In the genomic region with DNA sequence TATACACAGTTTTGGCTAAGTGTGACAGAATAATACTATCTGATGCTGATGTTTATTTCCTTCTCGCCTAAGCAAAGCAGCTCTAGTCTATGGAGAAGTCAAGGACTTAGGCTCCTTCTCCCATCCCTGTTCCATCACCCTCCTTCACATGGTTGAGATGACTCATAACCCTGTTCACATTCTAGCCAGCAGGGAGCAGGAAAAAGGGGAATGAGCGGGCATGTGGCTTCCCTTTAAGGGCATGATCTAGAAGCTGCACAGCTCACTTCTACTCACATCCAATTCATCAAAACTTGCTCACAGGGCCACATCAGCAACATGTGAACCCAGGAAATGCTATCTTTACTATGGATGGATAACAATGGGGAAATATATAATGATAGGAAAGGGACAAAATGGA, we compare ENCODE assay signal across 8 cellular contexts. TPM values are rescaled to one million over a fixed set of nuclear protein-coding genes. Genes with fewer than 3 reads are reported as not detected.
DNase-seq lines count a peak whose midpoint lies in the region; ATAC-seq and TF ChIP-seq lines count a peak whose summit lies in the region.

No MANE protein-coding gene starts in this region.

- no peaks in the 10 kb centered on the region for H3K36me3 ChIP-seq in CD4-positive, alpha-beta memory T cell (ENCODE audit: insufficient read depth, low read length)
- peaks cover 0 to 3% (median 0%) of the 10 kb centered on the region in 3 donors for H3K36me3 ChIP-seq in esophagus squamous epithelium

- CTCF ChIA-PET in CD4-positive, alpha-beta memory T cell (lab: Charles Lee; ENCODE audit: partially characterized antibody), result no interaction called here

- no peaks in the 10 kb centered on the region for H3K9me3 ChIP-seq in CD4-positive, alpha-beta memory T cell (ENCODE audit: control insufficient read depth in 1 of 2, low read length in 2 of 2)
- H3K9me3 ChIP-seq in esophagus squamous epithelium, result no peaks in the 10 kb centered on the region

- H3K4me3 ChIP-seq in CD4-positive, alpha-beta memory T cell (ENCODE audit: low read length in 2 of 2), result no peak overlapping the region
- H3K4me3 ChIP-seq in cardiac fibroblast (replicated peaks in 1 of 2; ENCODE audit: low read depth in 2 of 2, low read length in 2 of 2) (no peak overlapping the region), esophagus squamous epithelium (no peak overlapping the region)

- TF ChIP-seq CTCF in cardiac fibroblast (IDR thresholded peaks at IDR 0.05; ENCODE audit: low read depth, low read length), result peak; percentile 71
- no peak for TF ChIP-seq CTCF in mesothelial cell of epicardium (IDR thresholded peaks at IDR 0.05; ENCODE audit: unreplicated experiment)
- peak in 2 of 6 experiments; percentile 27 to 52 for TF ChIP-seq CTCF in esophagus squamous epithelium (IDR thresholded peaks at IDR 0.05)

- intact Hi-C loops in CD4-positive, alpha-beta memory T cell (cut with micrococcal nuclease), result no loop called here
- intact Hi-C loops in esophagus squamous epithelium (cut with DNase I), result no loop called here

- H3K4me1 Mint-ChIP-seq in CD4-positive, alpha-beta memory T cell, result peaks cover 65 to 85% (median 75%) of the 10 kb centered on the region in 4 donors
- H3K4me1 Mint-ChIP-seq in mesothelial cell of epicardium, result peaks cover 33% of the 10 kb centered on the region

- H3K27ac Mint-ChIP-seq in CD4-positive, alpha-beta memory T cell, result peak overlapping the region; percentile 55 to 86 (median 76)
- peak overlapping the region; percentile 57 for H3K27ac Mint-ChIP-seq in mesothelial cell of epicardium

- WGBS in esophagus squamous epithelium, 2 donors, result 54 to 58% methylated on average over 2 of the region's 2 CpGs

- H3K9me3 Mint-ChIP-seq in CD4-positive, alpha-beta memory T cell, result no peaks in the 10 kb centered on the region
- H3K9me3 Mint-ChIP-seq in mesothelial cell of epicardium, result peaks cover 9% of the 10 kb centered on the region

- no peaks in the 10 kb centered on the region for H3K27me3 Mint-ChIP-seq in CD4-positive, alpha-beta memory T cell
- no peaks in the 10 kb centered on the region for H3K27me3 Mint-ChIP-seq in mesothelial cell of epicardium (ENCODE audit: low read depth)

- H3K36me3 Mint-ChIP-seq in CD4-positive, alpha-beta memory T cell, result peaks cover 40 to 44% of the 10 kb centered on the region in 2 donors
- H3K36me3 Mint-ChIP-seq in mesothelial cell of epicardium, result peaks cover 53% of the 10 kb centered on the region

- DNase-seq in CD4-positive, alpha-beta memory T cell, result no peak
- peak; percentile 43 to 45 for DNase-seq in Kasumi-1 (lab: John Stamatoyannopoulos, UW)
- peak; percentile 84 to 95 for DNase-seq in cardiac fibroblast (ENCODE audit: low read depth in 2 of 2)
- DNase-seq in mesothelial cell of epicardium (ENCODE audit: low spot score in 2 of 2, unreplicated experiment in 2 of 2), result no peak
- no peak for DNase-seq in hippocampal formation (lab: John Stamatoyannopoulos, UW)
- no peak for DNase-seq in NCI-H774 (lab: John Stamatoyannopoulos, UW)
- DNase-seq in esophagus squamous epithelium (lab: John Stamatoyannopoulos, UW), result no peak

- H3K27ac ChIP-seq in CD4-positive, alpha-beta memory T cell (ENCODE audit: low read depth, low read length), result no peak overlapping the region
- H3K27ac ChIP-seq in esophagus squamous epithelium, result peak overlapping the region in 2 of 4 donors; percentile 19 to 45

- ATAC-seq in activated CD4-positive, CD25-positive, alpha-beta regulatory T cell treated with anti-CD3 and anti-CD28 coated beads, Interleukin-2, amount 50 U/mL, for 24 hours, result no peak

- H3K27me3 ChIP-seq in CD4-positive, alpha-beta memory T cell (ENCODE audit: insufficient read depth, low read length), result no peaks in the 10 kb centered on the region
- no peaks in the 10 kb centered on the region for H3K27me3 ChIP-seq in esophagus squamous epithelium

- peaks cover 81% of the 10 kb centered on the region for H3K4me1 ChIP-seq in CD4-positive, alpha-beta memory T cell (ENCODE audit: insufficient read depth, low read length)
- H3K4me1 ChIP-seq in esophagus squamous epithelium, result peaks cover 7 to 39% (median 20%) of the 10 kb centered on the region in 3 donors

- POLR2A ChIA-PET in CD4-positive, alpha-beta memory T cell (lab: Charles Lee; ENCODE audit: partially characterized antibody), result interaction anchor here (0.8 to 1.5 kb wide), 2 partner anchors 40 to 378 kb away, joined by 3 to 6 read pairs; a partner anchor contains a TSS

- peak overlapping the region in 7 of 8 donors; percentile 11 to 61 (median 43) for H3K4me3 Mint-ChIP-seq in CD4-positive, alpha-beta memory T cell
- H3K4me3 Mint-ChIP-seq in mesothelial cell of epicardium, result no peak overlapping the region

- TF ChIP-seq POLR2A in esophagus squamous epithelium (IDR thresholded peaks at IDR 0.05), result no peak

RNA-seq across cellular contexts. Expression of a gene that starts 40.9 kb away (rescaled TPM):
- 100 to 1,000 TPM in 1 of 2 experiments, 10 to 100 TPM in 1; 93.5 to 106 TPM for total RNA-seq in CD4-positive, alpha-beta memory T cell
- 10 to 100 TPM; 17.0 to 39.7 TPM for polyA plus RNA-seq in CD4-positive, alpha-beta memory T cell
- total RNA-seq in mesothelial cell of epicardium (101 to 116 TPM (median 108 TPM) in 3 replicates), esophagus squamous epithelium (10 to 100 TPM in 3 of 4 donors, 1 to 10 TPM in 1; 6.7 to 29.4 (median 19.6) TPM)

Comparison
In these comparisons a context has a peak if more than half of its experiments do, and no peak if none do; other contexts are left out.
1. DNase-seq: peak in Kasumi-1 (2 of 2) and cardiac fibroblast (2 of 2); none in CD4-positive, alpha-beta memory T cell (0 of 5), mesothelial cell of epicardium (0 of 2), hippocampal formation (0 of 2), NCI-H774 (single experiment) and esophagus squamous epithelium (single experiment).